36 cellular contexts compared by ENCODE assay signal in the genomic region with DNA sequence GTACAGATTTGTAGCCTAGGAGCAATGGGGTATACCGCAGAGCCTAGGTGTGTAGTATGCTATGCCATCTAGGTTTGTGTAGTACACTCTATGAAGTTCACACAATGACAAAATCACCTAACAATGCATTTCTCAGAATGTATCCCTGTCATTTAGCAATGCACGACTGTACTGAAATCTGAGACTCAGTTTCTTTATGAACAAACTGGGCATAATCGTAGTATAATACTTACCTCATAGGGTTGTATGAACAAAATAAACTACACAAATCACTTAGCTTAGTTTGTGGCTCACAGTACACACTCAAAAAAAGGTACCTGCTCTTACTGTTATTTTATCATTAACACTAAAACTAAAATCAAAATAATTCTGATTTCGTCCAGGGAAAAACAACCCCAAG. TPM values are rescaled to one million over a fixed set of nuclear protein-coding genes. Genes with fewer than 3 reads are reported as not detected.
"Had no signal": no experiment of that assay in that cellular context is flagged by ENCODE, and none has a peak within 500 bp of the region (broad histone marks: within the 10 kb centered on the region; RNA-seq: fewer than 3 reads in every experiment).

No MANE protein-coding gene starts in this region.

- H3K4me1 Mint-ChIP-seq: activated B cell treated with CpG ODN at 0.5 μM for 24 hours; activated CD4-positive, alpha-beta T cell treated with anti-CD3 and anti-CD28 coated beads, Interleukin-2, amount 10 ng/mL, durations not matched to agents 24 days and 14 days; activated naive CD4-positive, alpha-beta T cell treated with anti-CD3 and anti-CD28 coated beads, Interleukin-2, amount 50 U/mL, for 24 hours; activated naive CD8-positive, alpha-beta T cell treated with anti-CD3 and anti-CD28 coated beads, Interleukin-2, amount 10 ng/mL, durations not matched to agents 7 days and 5 days; T-cell had no signal

- H3K4me3 Mint-ChIP-seq: activated B cell treated with CpG ODN at 0.5 μM for 24 hours; activated CD4-positive, alpha-beta T cell treated with anti-CD3 and anti-CD28 coated beads, Interleukin-2, amount 10 ng/mL, durations not matched to agents 24 days and 14 days; activated CD8-positive, alpha-beta T cell treated with anti-CD3 and anti-CD28 coated beads for 36 hours; activated naive CD4-positive, alpha-beta T cell treated with anti-CD3 and anti-CD28 coated beads, Interleukin-2, amount 50 U/mL, for 24 hours; activated naive CD8-positive, alpha-beta T cell treated with anti-CD3 and anti-CD28 coated beads, Interleukin-2, amount 10 ng/mL, durations not matched to agents 7 days and 5 days; T-cell had no signal

- H3K27me3 Mint-ChIP-seq: activated B cell treated with CpG ODN at 0.5 μM for 24 hours; activated CD4-positive, alpha-beta T cell treated with anti-CD3 and anti-CD28 coated beads, Interleukin-2, amount 10 ng/mL, durations not matched to agents 24 days and 14 days; activated CD8-positive, alpha-beta T cell treated with anti-CD3 and anti-CD28 coated beads for 36 hours; activated naive CD4-positive, alpha-beta T cell treated with anti-CD3 and anti-CD28 coated beads, Interleukin-2, amount 50 U/mL, for 24 hours; activated naive CD8-positive, alpha-beta T cell treated with anti-CD3 and anti-CD28 coated beads, Interleukin-2, amount 10 ng/mL, durations not matched to agents 7 days and 5 days; T-cell had no signal

- H3K9me3 ChIP-seq: ascending aorta, MG63, SJSA1, SK-N-SH had no signal

- H3K9me3 Mint-ChIP-seq: activated B cell treated with CpG ODN at 0.5 μM for 24 hours; activated CD4-positive, alpha-beta T cell treated with anti-CD3 and anti-CD28 coated beads, Interleukin-2, amount 10 ng/mL, durations not matched to agents 24 days and 14 days; activated CD8-positive, alpha-beta T cell treated with anti-CD3 and anti-CD28 coated beads for 36 hours; activated naive CD4-positive, alpha-beta T cell treated with anti-CD3 and anti-CD28 coated beads, Interleukin-2, amount 50 U/mL, for 24 hours; activated naive CD8-positive, alpha-beta T cell treated with anti-CD3 and anti-CD28 coated beads, Interleukin-2, amount 10 ng/mL, durations not matched to agents 7 days and 5 days; activated T-helper 2 cell treated with anti-CD3 and anti-CD28 coated beads, Interferon-gamma antibody, Interleukin-2, Interleukin-4, amounts not matched to agents 10 μg/mL and 5 μg/mL and 100 μg/mL, durations not matched to agents 14 hours and 24 hours and 36 hours; T-cell had no signal

- H3K27ac Mint-ChIP-seq: activated B cell treated with CpG ODN at 0.5 μM for 24 hours; activated CD8-positive, alpha-beta T cell treated with anti-CD3 and anti-CD28 coated beads for 36 hours; activated naive CD4-positive, alpha-beta T cell treated with anti-CD3 and anti-CD28 coated beads, Interleukin-2, amount 50 U/mL, for 24 hours; activated naive CD8-positive, alpha-beta T cell treated with anti-CD3 and anti-CD28 coated beads, Interleukin-2, amount 10 ng/mL, durations not matched to agents 7 days and 5 days; activated T-helper 2 cell treated with anti-CD3 and anti-CD28 coated beads, Interferon-gamma antibody, Interleukin-2, Interleukin-4, amounts not matched to agents 10 μg/mL and 5 μg/mL and 100 μg/mL, durations not matched to agents 14 hours and 24 hours and 36 hours; T-cell had no signal

- H3K27ac ChIP-seq: ascending aorta, cardiac muscle cell, SJSA1, VCaP had no signal

- ATAC-seq: activated CD8-positive, alpha-beta T cell treated with anti-CD3 and anti-CD28 coated beads for 36 hours; Panc1; T-cell had no signal

- DNase-seq: activated B cell treated with CpG ODN at 0.5 μM for 24 hours; activated CD4-positive, alpha-beta T cell treated with anti-CD3 and anti-CD28 coated beads, Interleukin-2, amount 10 ng/mL, durations not matched to agents 24 days and 14 days; activated CD4-positive, CD25-positive, alpha-beta regulatory T cell treated with anti-CD3 and anti-CD28 coated beads, Interleukin-2, amount 50 U/mL, for 72 hours; activated CD8-positive, alpha-beta T cell treated with anti-CD3 and anti-CD28 coated beads for 36 hours; activated gamma-delta T cell; activated naive CD4-positive, alpha-beta T cell treated with Interleukin-2 at 50 U/mL for 16 hours; activated naive CD8-positive, alpha-beta T cell treated with anti-CD3 and anti-CD28 coated beads, Interleukin-2, amount 10 ng/mL, durations not matched to agents 7 days and 5 days; activated T-cell treated with anti-CD3 and anti-CD28 coated beads, Interleukin-2, amount 50 U/mL, for 1 hour; amygdala; Kasumi-1; KG1; MG63; NCI-H1048; NCI-H1105 treated with DMSO at 0.1 percent for 48 hours; NCI-H1436; NCI-H1694; NCI-H1930; NCI-H2081 treated with DMSO at 0.1 percent for 48 hours; NCI-H226; NCI-H446 treated with DMSO at 0.1 percent for 48 hours; NCI-H524; NCI-H69; SHP77; SK-N-SH; T-cell; T-helper 2 cell; T-helper 9 cell had no signal

RNA-seq across cellular contexts. Expression of gene DDN, which starts 26.3 kb away (rescaled TPM):
- total RNA-seq: ascending aorta, RPMI7951 had no signal

RNA-seq across cellular contexts. Expression of gene RHEBL1, which starts 44.3 kb away (rescaled TPM):
- total RNA-seq: ascending aorta had no signal

RNA-seq across cellular contexts. Expression of gene WNT1, which starts 47.3 kb away (rescaled TPM):
- total RNA-seq: activated B cell treated with CpG ODN at 0.5 μM for 24 hours; activated CD4-positive, alpha-beta T cell treated with anti-CD3 and anti-CD28 coated beads, Interleukin-2, amount 10 ng/mL, durations not matched to agents 24 days and 14 days; activated CD8-positive, alpha-beta memory T cell treated with anti-CD3 and anti-CD28 coated beads for 36 hours; activated CD8-positive, alpha-beta T cell treated with anti-CD3 and anti-CD28 coated beads for 36 hours; ascending aorta; cardiac muscle cell; RPMI7951; SJSA1 had no signal
